In genomic region chr17:67868176-67868575, GRCh38 we compare ENCODE assay signal across 12 cellular contexts. TPM values are rescaled to one million over a fixed set of nuclear protein-coding genes. Genes with fewer than 3 reads are reported as not detected.
DNase-seq lines count a peak whose midpoint lies in the region; ATAC-seq and TF ChIP-seq lines count a peak whose summit lies in the region.
"Had no signal": no experiment of that assay in that cellular context is flagged by ENCODE, and none has a peak within 500 bp of the region (broad histone marks: within the 10 kb centered on the region; RNA-seq: fewer than 3 reads in every experiment).

No MANE protein-coding gene starts in this region.

- no peak for ATAC-seq in activated naive CD8-positive, alpha-beta T cell treated with anti-CD3 and anti-CD28 coated beads, Interleukin-2, amount 50 U/mL, for 24 hours
- peak; percentile 83 for ATAC-seq in SK-N-SH treated with all-trans-retinoic acid at 6 μM for 48 hours
- ATAC-seq: A549, HCT116, HepG2 had no signal

- no peak overlapping the region for H3K4me3 Mint-ChIP-seq in activated naive CD8-positive, alpha-beta T cell
- H3K4me3 Mint-ChIP-seq in activated naive CD8-positive, alpha-beta T cell treated with anti-CD3 and anti-CD28 coated beads, Interleukin-2, amount 50 U/mL, for 24 hours = no peak overlapping the region

- H3K27ac Mint-ChIP-seq in activated naive CD8-positive, alpha-beta T cell = peak overlapping the region; percentile 5
- H3K27ac Mint-ChIP-seq in activated naive CD8-positive, alpha-beta T cell treated with anti-CD3 and anti-CD28 coated beads, Interleukin-2, amount 50 U/mL, for 24 hours = no peak overlapping the region

- H3K27me3 Mint-ChIP-seq in activated naive CD8-positive, alpha-beta T cell = no peaks in the 10 kb centered on the region
- no peaks in the 10 kb centered on the region for H3K27me3 Mint-ChIP-seq in activated naive CD8-positive, alpha-beta T cell treated with anti-CD3 and anti-CD28 coated beads, Interleukin-2, amount 50 U/mL, for 24 hours
- H3K27me3 Mint-ChIP-seq: CD8-positive, alpha-beta memory T cell had no signal

- in situ Hi-C loops in G401 (cut with HindIII; ENCODE audit: low sequenced_read_pairs) = no loop called here

- no peak for DNase-seq in activated naive CD8-positive, alpha-beta T cell treated with anti-CD3 and anti-CD28 coated beads, Interleukin-2, amount 50 U/mL, for 24 hours
- peak; percentile 19 for DNase-seq in G401 (ENCODE audit: low spot score)
- no peak for DNase-seq in NCI-H2227 treated with DMSO at 0.1 percent for 48 hours (lab: John Stamatoyannopoulos, UW)
- no peak for DNase-seq in hepatic stellate cell (ENCODE audit: low spot score)
- DNase-seq: DMS53, GM23248 had no signal

- H3K9me3 Mint-ChIP-seq in activated naive CD8-positive, alpha-beta T cell (ENCODE audit: low read depth) = no peaks in the 10 kb centered on the region
- H3K9me3 Mint-ChIP-seq in activated naive CD8-positive, alpha-beta T cell treated with anti-CD3 and anti-CD28 coated beads, Interleukin-2, amount 50 U/mL, for 24 hours = no peaks in the 10 kb centered on the region
- H3K9me3 Mint-ChIP-seq: CD8-positive, alpha-beta memory T cell had no signal

- H3K4me1 Mint-ChIP-seq in activated naive CD8-positive, alpha-beta T cell (ENCODE audit: low read depth) = peaks cover 36% of the 10 kb centered on the region
- peaks cover 35% of the 10 kb centered on the region for H3K4me1 Mint-ChIP-seq in activated naive CD8-positive, alpha-beta T cell treated with anti-CD3 and anti-CD28 coated beads, Interleukin-2, amount 50 U/mL, for 24 hours

- H3K36me3 Mint-ChIP-seq in activated naive CD8-positive, alpha-beta T cell = peaks cover 8% of the 10 kb centered on the region
- peaks cover 19% of the 10 kb centered on the region for H3K36me3 Mint-ChIP-seq in activated naive CD8-positive, alpha-beta T cell treated with anti-CD3 and anti-CD28 coated beads, Interleukin-2, amount 50 U/mL, for 24 hours (ENCODE audit: low read depth)

TF ChIP-seq in SK-N-SH treated with all-trans-retinoic acid at 6 μM for 48 hours, 23 proteins besides CTCF, POLR2A, EP300 and RAD21:
- no peak for TF ChIP-seq PATZ1 (CRISPR knock-in tag; IDR thresholded peaks at IDR 0.05; ENCODE audit: borderline replicate concordance)
- TF ChIP-seq TSHZ2 (CRISPR knock-in tag; IDR thresholded peaks at IDR 0.05) = 0 out of 2 replicates have a peak, but pooled peaks have one; percentile 31
- no peak for TF ChIP-seq ZNF70 (CRISPR knock-in tag; IDR thresholded peaks at IDR 0.05)
- no peak for TF ChIP-seq ZNF565 (CRISPR knock-in tag; conservative IDR thresholded peaks at IDR 0.05; ENCODE audit: low read depth)
- TF ChIP-seq ARNTL (CRISPR knock-in tag; IDR thresholded peaks at IDR 0.05; ENCODE audit: borderline replicate concordance, low read depth) = no peak
- TF ChIP-seq TCF4 (CRISPR knock-in tag; IDR thresholded peaks at IDR 0.05; ENCODE audit: borderline replicate concordance) = peak; percentile 92
- TF ChIP-seq CSDC2 (CRISPR knock-in tag; IDR thresholded peaks at IDR 0.05) = no peak
- TF ChIP-seq ESRRG (CRISPR knock-in tag; IDR thresholded peaks at IDR 0.05) = no peak
TF ChIP-seq in SK-N-SH treated with all-trans-retinoic acid at 6 μM for 48 hours: peak in this region for 2.

RNA-seq across cellular contexts. Expression of gene BPTF, which starts 42.9 kb away (rescaled TPM):
- 25.5 TPM in 2 replicates for total RNA-seq in G401 (2014; rRNA removed; shearing (Covaris generic))
